Comparison of ENCODE assay signal across 8 cellular contexts in genomic region chr19:43562698-43563241, GRCh38. TPM values are rescaled to one million over a fixed set of nuclear protein-coding genes. Genes with fewer than 3 reads are reported as not detected.
A peak's percentile ranks its signal among the peaks of the same experiment; 100 is the strongest.
DNase-seq lines count a peak whose midpoint lies in the region; ATAC-seq and TF ChIP-seq lines count a peak whose summit lies in the region.

No MANE protein-coding gene starts in this region.

- H3K9me2 ChIP-seq in SK-N-SH, result no peaks in the 10 kb centered on the region

- H3K9me3 ChIP-seq in SK-N-SH (no peaks in the 10 kb centered on the region), left ventricle myocardium inferior (replicated peaks) (no peaks in the 10 kb centered on the region)

- no peak overlapping the region for H2AFZ ChIP-seq in SK-N-SH (ENCODE audit: low read depth)

- peak overlapping the region; percentile 27 for H3K4me3 Mint-ChIP-seq in activated naive CD4-positive, alpha-beta T cell treated with anti-CD3 and anti-CD28 coated beads, Interleukin-2, amount 10 ng/mL, durations not matched to agents 7 days and 5 days

- H3K4me3 ChIP-seq in SK-N-SH (ENCODE audit: low read depth in 2 of 2, low read length in 1 of 2), result no peak overlapping the region
- no peak overlapping the region for H3K4me3 ChIP-seq in left ventricle myocardium inferior

- H3K4me2 ChIP-seq in SK-N-SH, result 0 out of 2 replicates have a peak overlapping the region, but pooled peaks have one; percentile 43

- DNase-seq in SK-N-SH (no peak), left ventricle myocardium inferior (peak; percentile 83), mesenteric fat pad (ENCODE audit: low spot score) (no peak)
- DNase-seq in activated naive CD4-positive, alpha-beta T cell treated with anti-CD3 and anti-CD28 coated beads, Interleukin-2, amount 10 ng/mL, durations not matched to agents 7 days and 5 days, result peak; percentile 82
- peak; percentile 24 to 56 for DNase-seq in stimulated activated CD4-positive, alpha-beta T cell treated with anti-CD3 and anti-CD28 coated beads, Interleukin-15, amount 100 ng/mL, for 1 hour (ENCODE audit: low read depth in 1 of 2, low spot score in 1 of 2)

- H3K4me1 ChIP-seq in SK-N-SH (ENCODE audit: control insufficient read depth in 1 of 2, insufficient read depth in 2 of 2, low read depth in 1 of 2, low read length in 1 of 2) (peaks cover 0 to 14% of the 10 kb centered on the region in 2 experiments; a peak in 1 of 4 replicates), left ventricle myocardium inferior (peaks cover 18% of the 10 kb centered on the region)

- H3K27ac ChIP-seq in SK-N-SH (ENCODE audit: low read depth in 2 of 2, low read length in 1 of 2) (peak overlapping the region in 1 of 2 experiments; percentile 62; a peak in 2 of 4 replicates), left ventricle myocardium inferior (replicated peaks) (peak overlapping the region; percentile 76)

- H3K27me3 Mint-ChIP-seq in activated naive CD4-positive, alpha-beta T cell treated with anti-CD3 and anti-CD28 coated beads, Interleukin-2, amount 10 ng/mL, durations not matched to agents 7 days and 5 days, result no peaks in the 10 kb centered on the region

- peaks cover 21% of the 10 kb centered on the region for H3F3A ChIP-seq in SK-N-SH (replicated peaks; ENCODE audit: insufficient read depth)

- ATAC-seq in GM18868 (IDR thresholded peaks at IDR 0.05; ENCODE audit: unreplicated experiment) (peak; percentile 84), HG03521 (IDR thresholded peaks at IDR 0.05; ENCODE audit: unreplicated experiment) (peak; percentile 55), GM18517 (IDR thresholded peaks at IDR 0.05; ENCODE audit: unreplicated experiment) (no peak)

- peaks cover 26% of the 10 kb centered on the region; the same call in 1 of the 2 replicates for H3K79me2 ChIP-seq in SK-N-SH (ENCODE audit: insufficient read depth)

- H3K9ac ChIP-seq in SK-N-SH, result no peak overlapping the region

- whole genome bisulfite sequencing in SK-N-SH (ENCODE audit: low lambda C conversion rate), result 69% methylated on average over 14 of the region's 14 CpGs

- intact Hi-C loops in left ventricle myocardium inferior (cut with micrococcal nuclease), result no loop called here

- H3K4me1 Mint-ChIP-seq in activated naive CD4-positive, alpha-beta T cell treated with anti-CD3 and anti-CD28 coated beads, Interleukin-2, amount 10 ng/mL, durations not matched to agents 7 days and 5 days, result peaks cover 46% of the 10 kb centered on the region

- H3K36me3 ChIP-seq in SK-N-SH (replicated peaks in 1 of 2; ENCODE audit: control insufficient read depth in 1 of 2, insufficient read depth in 2 of 2, low read length in 1 of 2) (peaks cover 3 to 11% of the 10 kb centered on the region in 2 experiments), left ventricle myocardium inferior (peaks cover 25% of the 10 kb centered on the region)

- H3K36me3 Mint-ChIP-seq in activated naive CD4-positive, alpha-beta T cell treated with anti-CD3 and anti-CD28 coated beads, Interleukin-2, amount 10 ng/mL, durations not matched to agents 7 days and 5 days, result peaks cover 37% of the 10 kb centered on the region

- no peak for TF ChIP-seq EP300 in SK-N-SH (IDR thresholded peaks at IDR 0.05; ENCODE audit: borderline replicate concordance in 1 of 2, low read depth in 1 of 2, low read length in 1 of 2)

- peak overlapping the region; percentile 99 for H3K27ac Mint-ChIP-seq in activated naive CD4-positive, alpha-beta T cell treated with anti-CD3 and anti-CD28 coated beads, Interleukin-2, amount 10 ng/mL, durations not matched to agents 7 days and 5 days

- CTCF ChIA-PET in SK-N-SH (lab: Yijun Ruan, JAX), result interaction anchor here (1.7 to 2.7 kb wide), 2 partner anchors 8 to 32 kb away, joined by 6 to 21 read pairs; no protein-coding TSS in a partner anchor
- CTCF ChIA-PET in activated naive CD4-positive, alpha-beta T cell treated with anti-CD3 and anti-CD28 coated beads, Interleukin-2, amount 10 ng/mL, durations not matched to agents 7 days and 5 days (lab: Charles Lee), result interaction anchor here (1.4 to 1.7 kb wide), 2 partner anchors 8 to 32 kb away, joined by 6 to 9 read pairs; no protein-coding TSS in a partner anchor

- POLR2A ChIA-PET in SK-N-SH (lab: Yijun Ruan, JAX), result no interaction called here

- TF ChIP-seq CTCF in SK-N-SH (IDR thresholded peaks at IDR 0.05) (no peak), left ventricle myocardium inferior (IDR thresholded peaks at IDR 0.05; ENCODE audit: borderline replicate concordance) (no peak)

- 0 out of 2 replicates have a peak, but pooled peaks cover 2% of the 10 kb centered on the region for H4K20me1 ChIP-seq in SK-N-SH (ENCODE audit: insufficient read depth)

- TF ChIP-seq RAD21 in SK-N-SH (IDR thresholded peaks at IDR 0.05; ENCODE audit: low read length), result no peak

- no peaks in the 10 kb centered on the region for H3K27me3 ChIP-seq in SK-N-SH (ENCODE audit: insufficient read depth)
- no peaks in the 10 kb centered on the region for H3K27me3 ChIP-seq in left ventricle myocardium inferior (ENCODE audit: low read depth)

- H3K9me3 Mint-ChIP-seq in activated naive CD4-positive, alpha-beta T cell treated with anti-CD3 and anti-CD28 coated beads, Interleukin-2, amount 10 ng/mL, durations not matched to agents 7 days and 5 days, result no peaks in the 10 kb centered on the region

TF ChIP-seq in SK-N-SH, 30 proteins besides CTCF, POLR2A, EP300 and RAD21:
- TF ChIP-seq POLR2AphosphoS5 (IDR thresholded peaks at IDR 0.05; ENCODE audit: low read depth, low read length) (no peak), YY1 (IDR thresholded peaks at IDR 0.05; ENCODE audit: low read depth) (no peak), TEAD4 (IDR thresholded peaks at IDR 0.05; ENCODE audit: borderline replicate concordance, insufficient read depth) (no peak), IRF3 (IDR thresholded peaks at IDR 0.05; ENCODE audit: low read depth, low read length) (no peak), FOSL2 (IDR thresholded peaks at IDR 0.05; ENCODE audit: borderline replicate concordance, low read depth) (0 out of 2 replicates have a peak, but pooled peaks have one; percentile 16), TCF12 (IDR thresholded peaks at IDR 0.05) (0 out of 2 replicates have a peak, but pooled peaks have one; percentile 22), RXRA (IDR thresholded peaks at IDR 0.05; ENCODE audit: borderline replicate concordance, low read depth) (no peak), TAF1 (IDR thresholded peaks at IDR 0.05; ENCODE audit: borderline replicate concordance, low read depth, low read length) (no peak), RCOR1 (IDR thresholded peaks at IDR 0.05; ENCODE audit: low read length) (no peak)
TF ChIP-seq in SK-N-SH: peak in this region for 2.

RNA-seq across cellular contexts. Expression of gene XRCC1, which starts 12.6 kb away (rescaled TPM):
- polyA plus RNA-seq in SK-N-SH (2012; rRNA removed), result 24.7 and 30.3 TPM in 2 replicates
- 13.2 and 16.4 TPM in 2 replicates for polyA plus RNA-seq in SK-N-SH (2012; cell fraction: cytosol; rRNA removed)
- 20.2 and 25.7 TPM in 2 replicates for polyA plus RNA-seq in SK-N-SH (2012; cell fraction: nucleus; rRNA removed)
- total RNA-seq in left ventricle myocardium inferior (12.8 TPM), mesenteric fat pad (18.2 TPM)

RNA-seq across cellular contexts. Expression of gene PINLYP, which starts 12.8 kb away (rescaled TPM):
- polyA plus RNA-seq in SK-N-SH (2012; rRNA removed), result 5.5 and 6.5 TPM in 2 replicates
- 2.8 and 5.4 TPM in 2 replicates for polyA plus RNA-seq in SK-N-SH (2012; cell fraction: cytosol; rRNA removed)
- polyA plus RNA-seq in SK-N-SH (2012; cell fraction: nucleus; rRNA removed), result 8.0 and 9.2 TPM in 2 replicates
- total RNA-seq in left ventricle myocardium inferior, result 1.0 TPM
- 2.2 TPM for total RNA-seq in mesenteric fat pad

RNA-seq across cellular contexts. Expression of gene ZNF575, which starts 29.8 kb away (rescaled TPM):
- polyA plus RNA-seq in SK-N-SH (2012; rRNA removed), result 0.31 and 1.0 TPM in 2 replicates
- polyA plus RNA-seq in SK-N-SH (2012; cell fraction: cytosol; rRNA removed), result 0.46 and 0.85 TPM in 2 replicates
- 1.9 and 3.7 TPM in 2 replicates for polyA plus RNA-seq in SK-N-SH (2012; cell fraction: nucleus; rRNA removed)
- 1.1 TPM for total RNA-seq in left ventricle myocardium inferior
- total RNA-seq in mesenteric fat pad, result 1.7 TPM

RNA-seq across cellular contexts. Expression of gene IRGQ, which starts 33.2 kb away (rescaled TPM):
- polyA plus RNA-seq in SK-N-SH (2012; rRNA removed), result 8.4 and 10.8 TPM in 2 replicates
- polyA plus RNA-seq in SK-N-SH (2012; cell fraction: cytosol; rRNA removed), result 9.4 and 10.2 TPM in 2 replicates
- 27.5 and 30.0 TPM in 2 replicates for polyA plus RNA-seq in SK-N-SH (2012; cell fraction: nucleus; rRNA removed)
- 26.1 TPM for total RNA-seq in left ventricle myocardium inferior
- 21.7 TPM for total RNA-seq in mesenteric fat pad

RNA-seq across cellular contexts. Expression of gene ZNF576, which starts 33.6 kb away (rescaled TPM):
- polyA plus RNA-seq in SK-N-SH (2012; rRNA removed), result 12.8 and 13.6 TPM in 2 replicates
- 7.0 and 9.4 TPM in 2 replicates for polyA plus RNA-seq in SK-N-SH (2012; cell fraction: cytosol; rRNA removed)
- polyA plus RNA-seq in SK-N-SH (2012; cell fraction: nucleus; rRNA removed), result 8.4 and 9.5 TPM in 2 replicates
- total RNA-seq in left ventricle myocardium inferior (11.3 TPM), mesenteric fat pad (12.1 TPM)

Comparison
In these comparisons a context has a peak if more than half of its experiments do, and no peak if none do; other contexts are left out.
1. DNase-seq: peak in activated naive CD4-positive, alpha-beta T cell treated with anti-CD3 and anti-CD28 coated beads, Interleukin-2, amount 10 ng/mL, durations not matched to agents 7 days and 5 days (single experiment), left ventricle myocardium inferior (single experiment) and stimulated activated CD4-positive, alpha-beta T cell treated with anti-CD3 and anti-CD28 coated beads, Interleukin-15, amount 100 ng/mL, for 1 hour (2 of 2); none in SK-N-SH (single experiment) and mesenteric fat pad (single experiment).